Comparison of ENCODE assay signal across 20 cellular contexts in the genomic region with DNA sequence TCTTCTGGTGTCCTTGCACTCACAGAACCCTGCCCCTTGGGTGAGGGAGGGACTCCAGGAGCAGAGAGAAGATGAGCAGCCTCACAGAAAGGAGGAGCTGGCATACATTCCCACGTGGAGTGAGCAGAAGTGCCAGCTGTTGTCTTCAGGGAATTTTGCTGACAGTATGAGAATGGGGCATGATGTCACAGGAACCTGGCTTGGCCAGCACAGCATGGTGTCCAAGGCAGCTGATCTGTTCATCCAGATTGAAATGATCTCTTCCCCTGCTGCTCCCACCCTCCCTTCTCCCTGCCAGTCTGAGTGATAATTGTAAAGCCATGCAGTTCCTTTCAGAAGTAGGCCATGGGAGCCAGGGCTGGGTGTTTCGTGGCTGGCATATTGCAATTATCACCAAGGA. TPM values are rescaled to one million over a fixed set of nuclear protein-coding genes. Genes with fewer than 3 reads are reported as not detected.
"Had no signal": no experiment of that assay in that cellular context is flagged by ENCODE, and none has a peak within 500 bp of the region (broad histone marks: within the 10 kb centered on the region; RNA-seq: fewer than 3 reads in every experiment).

No MANE protein-coding gene starts in this region.

- H3K27ac ChIP-seq: esophagus muscularis mucosa, foreskin keratinocyte, heart left ventricle, pancreas, testis, upper lobe of right lung had no signal

- DNase-seq: activated B cell treated with CpG ODN at 0.5 μM for 24 hours; activated CD4-positive, alpha-beta T cell treated with anti-CD3 and anti-CD28 coated beads, Interleukin-2, amount 50 U/mL, for 1 hour; activated effector memory CD4-positive, alpha-beta T cell treated with anti-CD3 and anti-CD28 coated beads, Interleukin-2, amount 50 U/mL, for 16 hours; activated T-cell treated with anti-CD3 and anti-CD28 coated beads, Interleukin-2, amount 50 U/mL, for 1 hour; amygdala; foreskin keratinocyte; heart left ventricle; islet precursor cell; pancreas; stimulated activated CD4-positive, alpha-beta T cell treated with anti-CD3 and anti-CD28 coated beads, Interleukin-4, amount 100 ng/mL, for 4 hours; stimulated activated naive CD8-positive, alpha-beta T cell treated with anti-CD3 and anti-CD28 coated beads, Interleukin-15, amount 100 ng/mL, for 72 hours; testis; upper lobe of right lung had no signal

- H3K27me3 ChIP-seq: heart left ventricle, pancreas, testis, upper lobe of right lung had no signal

- H3K9me3 ChIP-seq: esophagus muscularis mucosa, heart left ventricle, pancreas, testis, upper lobe of right lung had no signal

- H3K4me3 ChIP-seq: esophagus muscularis mucosa, heart left ventricle, pancreas, testis, upper lobe of right lung had no signal

- ATAC-seq: activated naive CD4-positive, alpha-beta T cell treated with anti-CD3 and anti-CD28 coated beads, Interleukin-2, amount 50 U/mL, for 72 hours; foreskin keratinocyte; heart left ventricle; left lobe of liver; stimulated activated naive CD8-positive, alpha-beta T cell treated with anti-CD3 and anti-CD28 coated beads, Interleukin-15, amount 100 ng/mL, for 72 hours; upper lobe of right lung had no signal

- H3K4me1 ChIP-seq: esophagus muscularis mucosa, heart left ventricle, pancreas, testis, upper lobe of right lung had no signal

- H3K36me3 ChIP-seq: esophagus muscularis mucosa, heart left ventricle, pancreas, upper lobe of right lung had no signal

- FAIRE-seq: endometrium, pancreas had no signal

RNA-seq across cellular contexts. Expression of a gene that starts 53.3 kb away (rescaled TPM):
- total RNA-seq: activated B cell treated with CpG ODN at 0.5 μM for 24 hours; activated naive CD4-positive, alpha-beta T cell treated with anti-CD3 and anti-CD28 coated beads, Interleukin-2, amount 50 U/mL, for 72 hours; bronchial epithelial cell; chondrocyte; esophagus muscularis mucosa; foreskin keratinocyte; left lobe of liver; skeletal muscle tissue; upper lobe of right lung had no signal
- polyA plus RNA-seq: foreskin keratinocyte had no signal
